ENCODE assay signal across 19 cellular contexts in the genomic region with DNA sequence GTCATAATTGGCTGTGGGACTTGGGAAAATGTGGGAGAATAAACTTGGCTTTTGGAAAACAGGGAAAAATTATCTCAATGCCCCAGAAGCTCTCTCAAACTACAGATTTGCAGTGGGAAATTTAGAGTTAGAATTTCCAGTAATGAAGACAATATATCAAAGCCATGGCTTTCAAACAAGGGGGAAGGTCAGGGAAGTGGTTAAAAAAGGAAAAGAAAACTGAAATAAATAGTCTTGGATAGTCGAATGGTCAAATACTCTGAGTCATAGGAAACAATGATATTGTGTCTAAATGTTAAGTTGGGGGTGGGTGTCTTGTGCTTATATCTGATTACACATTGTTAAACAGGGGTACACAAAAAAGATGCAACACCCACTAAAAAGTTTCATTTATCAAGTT.
DNase-seq lines count a peak whose midpoint lies in the region; ATAC-seq, FAIRE-seq and TF ChIP-seq lines count a peak whose summit lies in the region.
"Had no signal": no experiment of that assay in that cellular context is flagged by ENCODE, and none has a peak within 500 bp of the region (broad histone marks: within the 10 kb centered on the region; RNA-seq: fewer than 3 reads in every experiment).

No MANE protein-coding gene starts in this region.

- H3K36me3 ChIP-seq in osteoblast (ENCODE audit: insufficient read depth, low read length) (no peaks in the 10 kb centered on the region), colonic mucosa (no peaks in the 10 kb centered on the region)

- H3K9me3 ChIP-seq in osteoblast (ENCODE audit: low read depth, low read length) (no peaks in the 10 kb centered on the region), colonic mucosa (no peaks in the 10 kb centered on the region)

- H3K4me1 ChIP-seq in osteoblast (ENCODE audit: insufficient read depth, low read length) (peaks cover 6% of the 10 kb centered on the region), colonic mucosa (no peaks in the 10 kb centered on the region)

- no peaks in the 10 kb centered on the region for H3K79me2 ChIP-seq in osteoblast (ENCODE audit: insufficient read depth, low read length)

- no peaks in the 10 kb centered on the region for H4K20me1 ChIP-seq in osteoblast (ENCODE audit: insufficient read depth, low read length)

- intact Hi-C loops in colonic mucosa (cut with DNase I), result no loop called here

- DNase-seq in H54 (ENCODE audit: insufficient read length, low spot score) (no peak), osteoblast (ENCODE audit: insufficient read length, low spot score, missing footprints) (peak; percentile 45), colonic mucosa (no peak), NCI-H2227 (lab: John Stamatoyannopoulos, UW; ENCODE audit: unreplicated experiment) (no peak)
- DNase-seq: GOT3, KG1, NCI-H1092 treated with DMSO at 0.1 percent for 48 hours, NCI-H146, NCI-H2029, NCI-H226, NCI-H510A treated with DMSO at 0.1 percent for 48 hours, NCI-H748 treated with DMSO at 0.1 percent for 48 hours had no signal

- no peak for TF ChIP-seq POLR2A in H54 (IDR thresholded peaks at IDR 0.05; ENCODE audit: low read depth, low read length)

- FAIRE-seq in H54 (lab: Jason Lieb, UNC) (peak; percentile 79), colon (lab: Jason Lieb, UNC) (peak; percentile 66)

- no peak overlapping the region for H3K4me2 ChIP-seq in osteoblast (ENCODE audit: insufficient read depth, low read length)

- no peak overlapping the region for H2AFZ ChIP-seq in osteoblast (ENCODE audit: low read length)

- TF ChIP-seq CTCF in osteoblast (IDR thresholded peaks at IDR 0.05; ENCODE audit: extremely low read depth, low read depth, low read length) (no peak), colonic mucosa (IDR thresholded peaks at IDR 0.05) (no peak)

- H3K27ac ChIP-seq in osteoblast (ENCODE audit: low read depth, low read length), result no peak overlapping the region
- H3K27ac ChIP-seq in colonic mucosa, result no peak overlapping the region
- H3K27ac ChIP-seq: C4-2B had no signal

- no peaks in the 10 kb centered on the region for H3K27me3 ChIP-seq in osteoblast (ENCODE audit: insufficient read depth, low read length)
- H3K27me3 ChIP-seq in colonic mucosa, result no peaks in the 10 kb centered on the region

- H3K4me3 ChIP-seq in osteoblast (ENCODE audit: insufficient read depth, low read length) (no peak overlapping the region), colonic mucosa (no peak overlapping the region)

- ATAC-seq in GM19397 (IDR thresholded peaks at IDR 0.05; ENCODE audit: unreplicated experiment) (no peak), GM19395 (IDR thresholded peaks at IDR 0.05; ENCODE audit: unreplicated experiment) (no peak)
- ATAC-seq: HCT116, Panc1, SK-N-SH treated with all-trans-retinoic acid at 6 μM for 48 hours had no signal

- no peak overlapping the region for H3K9ac ChIP-seq in colonic mucosa (ENCODE audit: low read depth in 2 of 2, low read length in 2 of 2)
